ENCODE assay signal across 14 cellular contexts in the genomic region with DNA sequence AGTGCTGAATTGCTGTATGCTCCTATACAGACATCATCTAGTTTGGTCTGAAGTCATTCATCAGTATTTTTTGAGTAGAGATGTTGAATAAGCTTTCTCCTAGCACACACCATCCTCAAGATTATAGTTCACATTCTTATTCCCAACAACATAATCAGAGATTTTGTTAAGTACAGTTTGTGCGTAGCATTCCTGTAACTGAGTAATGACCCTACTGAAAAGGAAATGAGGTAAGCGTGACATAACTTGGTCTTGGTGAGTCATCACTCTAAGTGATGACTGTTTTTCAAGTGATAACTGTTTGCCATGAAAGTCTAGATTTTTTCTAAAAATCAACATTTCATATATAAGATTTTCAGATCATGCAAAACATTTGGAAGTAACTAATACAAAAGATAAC. TPM values are rescaled to one million over a fixed set of nuclear protein-coding genes. Genes with fewer than 3 reads are reported as not detected.
A peak's percentile ranks its signal among the peaks of the same experiment; 100 is the strongest.
DNase-seq lines count a peak whose midpoint lies in the region; ATAC-seq, FAIRE-seq and TF ChIP-seq lines count a peak whose summit lies in the region.
"Had no signal": no experiment of that assay in that cellular context is flagged by ENCODE, and none has a peak within 500 bp of the region (broad histone marks: within the 10 kb centered on the region; RNA-seq: fewer than 3 reads in every experiment).

No MANE protein-coding gene starts in this region.

- TF ChIP-seq CTCF in AG10803 (conservative IDR thresholded peaks at IDR 0.05; ENCODE audit: low read length) (no peak), cardiac fibroblast (IDR thresholded peaks at IDR 0.05; ENCODE audit: low read depth, low read length) (no peak), endodermal cell (conservative IDR thresholded peaks at IDR 0.05) (no peak)

- peak overlapping the region; percentile 91 for H3K27ac ChIP-seq in mesodermal cell (ENCODE audit: low read depth, low read length, severe bottlenecking)
- H3K27ac ChIP-seq in endodermal cell (ENCODE audit: low read depth, low read length): no peak overlapping the region

- H3K4me1 ChIP-seq in mesodermal cell (ENCODE audit: control insufficient read depth, insufficient read depth, low read length, poor library complexity, severe bottlenecking) (peaks cover 3% of the 10 kb centered on the region), endodermal cell (ENCODE audit: control insufficient read depth, insufficient read depth, low read length) (no peaks in the 10 kb centered on the region)

- H3K36me3 Mint-ChIP-seq in endodermal cell (ENCODE audit: low read depth): no peaks in the 10 kb centered on the region
- H3K36me3 Mint-ChIP-seq: activated naive CD8-positive, alpha-beta T cell had no signal

- H3K9ac ChIP-seq in endodermal cell (ENCODE audit: extremely low read depth, low read length, poor library complexity, severe bottlenecking): no peak overlapping the region

- H3K9me3 Mint-ChIP-seq in endodermal cell: no peaks in the 10 kb centered on the region

- H3K27me3 ChIP-seq in endodermal cell (ENCODE audit: control insufficient read depth, insufficient read depth, low read length, poor library complexity, severe bottlenecking): no peaks in the 10 kb centered on the region

- H3K36me3 ChIP-seq in mesodermal cell (ENCODE audit: control insufficient read depth, insufficient read depth, low read length): no peaks in the 10 kb centered on the region
- H3K36me3 ChIP-seq in endodermal cell (ENCODE audit: control insufficient read depth, insufficient read depth, low read length): no peaks in the 10 kb centered on the region

- FAIRE-seq in HTR-8/SVneo (lab: Jason Lieb, UNC): no peak

- no peak overlapping the region for H3K4me3 ChIP-seq in AG10803 (ENCODE audit: low read length)
- H3K4me3 ChIP-seq in cardiac fibroblast (replicated peaks in 1 of 2; ENCODE audit: low read depth in 2 of 2, low read length in 2 of 2): no peak overlapping the region
- H3K4me3 ChIP-seq in mesodermal cell (ENCODE audit: extremely low read depth, insufficient read depth, low read length, poor library complexity, severe bottlenecking): no peak overlapping the region
- H3K4me3 ChIP-seq in endodermal cell (ENCODE audit: low read length): no peak overlapping the region

- H3K4me3 Mint-ChIP-seq in endodermal cell: no peak overlapping the region
- H3K4me3 Mint-ChIP-seq: activated naive CD8-positive, alpha-beta T cell had no signal

- DNase-seq in AG10803 (ENCODE audit: low read depth): peak; percentile 57
- DNase-seq in HTR-8/SVneo (ENCODE audit: insufficient read length, low spot score): peak; percentile 8
- DNase-seq in cardiac fibroblast (ENCODE audit: low read depth in 2 of 2): peak; percentile 94 to 98
- no peak for DNase-seq in effector CD8-positive, alpha-beta T cell (lab: John Stamatoyannopoulos, UW)
- DNase-seq in GF-D8 (lab: John Stamatoyannopoulos, UW): no peak
- DNase-seq in endodermal cell: no peak
- DNase-seq: activated CD8-positive, alpha-beta memory T cell treated with anti-CD3 and anti-CD28 coated beads for 24 hours; COR-L47; effector memory CD4-positive, alpha-beta T cell; NCI-H2171 treated with DMSO at 0.1 percent for 48 hours had no signal

- H3K27me3 Mint-ChIP-seq in endodermal cell (ENCODE audit: insufficient read depth): no peaks in the 10 kb centered on the region

- WGBS in mesodermal cell (ENCODE audit: insufficient coverage in 2 of 2), 2 experiments: 100% methylated on average over 1 of the region's 2 CpGs; no CpG with 5 or more reads in 1 of the 2 experiments
- WGBS in endodermal cell (ENCODE audit: insufficient coverage in 1 of 2, insufficient read length in 1 of 2), 2 experiments: 96% methylated on average over 2 of the region's 2 CpGs; no CpG with 5 or more reads in 1 of the 2 experiments

- no peak overlapping the region for H3K27ac Mint-ChIP-seq in endodermal cell
- H3K27ac Mint-ChIP-seq: activated naive CD8-positive, alpha-beta T cell had no signal

- H3K9me3 ChIP-seq in mesodermal cell (ENCODE audit: control insufficient read depth, low read length) (no peaks in the 10 kb centered on the region), endodermal cell (ENCODE audit: control insufficient read depth, low read length) (no peaks in the 10 kb centered on the region)

- no peak for ATAC-seq in HG03469 (IDR thresholded peaks at IDR 0.05; ENCODE audit: unreplicated experiment)

- H3K4me1 Mint-ChIP-seq in endodermal cell: peaks cover 3% of the 10 kb centered on the region

RNA-seq across cellular contexts. Expression of a gene that starts 18.5 kb away (rescaled TPM):
- not detected for polyA plus RNA-seq in mesodermal cell (2013, experiment 1 of 2)
- not detected for polyA plus RNA-seq in mesodermal cell (2013, experiment 2 of 2)
- not detected for total RNA-seq in endodermal cell
- not detected for polyA plus RNA-seq in endodermal cell (2013, experiment 1 of 2)
- not detected for polyA plus RNA-seq in endodermal cell (2013, experiment 2 of 2)
- total RNA-seq: T-helper 2 cell treated with Interferon-gamma antibody and Interleukin-4, amounts not matched to agents 100 ng/mL and 5 ng/mL, for 36 hours had no signal

Comparison
In these comparisons a context has a peak if more than half of its experiments do, and no peak if none do; other contexts are left out.
1. DNase-seq: peak in AG10803 (single experiment), HTR-8/SVneo (single experiment) and cardiac fibroblast (2 of 2); none in effector CD8-positive, alpha-beta T cell (single experiment), GF-D8 (single experiment) and endodermal cell (single experiment).